ENCODE assay signal across 1 cellular context in the genomic region with DNA sequence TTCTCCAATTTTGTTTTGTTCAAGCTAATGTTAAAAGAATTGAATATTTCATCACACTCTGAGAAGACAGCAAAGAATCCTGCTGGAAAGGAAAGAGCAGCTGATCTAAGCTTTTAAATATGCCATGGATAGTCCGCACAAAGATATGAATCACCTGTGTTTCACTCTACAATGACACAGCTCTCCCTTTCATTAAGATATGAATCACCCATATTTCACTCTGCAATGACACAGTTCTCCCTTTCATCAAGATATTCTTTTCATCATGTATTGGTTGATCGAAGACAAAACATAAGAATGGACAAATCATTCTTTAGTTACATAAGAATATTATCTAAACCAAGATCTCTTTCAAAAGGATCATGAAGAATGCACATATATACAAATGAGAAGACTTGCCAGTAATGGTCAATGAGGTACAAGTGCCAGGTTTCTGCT.
TF ChIP-seq lines count a peak whose summit lies in the region.

No MANE protein-coding gene starts in this region.

TF ChIP-seq in SK-N-SH, 30 proteins besides CTCF, POLR2A, EP300 and RAD21 (continued from another document):
- TF ChIP-seq, protein P1, sequence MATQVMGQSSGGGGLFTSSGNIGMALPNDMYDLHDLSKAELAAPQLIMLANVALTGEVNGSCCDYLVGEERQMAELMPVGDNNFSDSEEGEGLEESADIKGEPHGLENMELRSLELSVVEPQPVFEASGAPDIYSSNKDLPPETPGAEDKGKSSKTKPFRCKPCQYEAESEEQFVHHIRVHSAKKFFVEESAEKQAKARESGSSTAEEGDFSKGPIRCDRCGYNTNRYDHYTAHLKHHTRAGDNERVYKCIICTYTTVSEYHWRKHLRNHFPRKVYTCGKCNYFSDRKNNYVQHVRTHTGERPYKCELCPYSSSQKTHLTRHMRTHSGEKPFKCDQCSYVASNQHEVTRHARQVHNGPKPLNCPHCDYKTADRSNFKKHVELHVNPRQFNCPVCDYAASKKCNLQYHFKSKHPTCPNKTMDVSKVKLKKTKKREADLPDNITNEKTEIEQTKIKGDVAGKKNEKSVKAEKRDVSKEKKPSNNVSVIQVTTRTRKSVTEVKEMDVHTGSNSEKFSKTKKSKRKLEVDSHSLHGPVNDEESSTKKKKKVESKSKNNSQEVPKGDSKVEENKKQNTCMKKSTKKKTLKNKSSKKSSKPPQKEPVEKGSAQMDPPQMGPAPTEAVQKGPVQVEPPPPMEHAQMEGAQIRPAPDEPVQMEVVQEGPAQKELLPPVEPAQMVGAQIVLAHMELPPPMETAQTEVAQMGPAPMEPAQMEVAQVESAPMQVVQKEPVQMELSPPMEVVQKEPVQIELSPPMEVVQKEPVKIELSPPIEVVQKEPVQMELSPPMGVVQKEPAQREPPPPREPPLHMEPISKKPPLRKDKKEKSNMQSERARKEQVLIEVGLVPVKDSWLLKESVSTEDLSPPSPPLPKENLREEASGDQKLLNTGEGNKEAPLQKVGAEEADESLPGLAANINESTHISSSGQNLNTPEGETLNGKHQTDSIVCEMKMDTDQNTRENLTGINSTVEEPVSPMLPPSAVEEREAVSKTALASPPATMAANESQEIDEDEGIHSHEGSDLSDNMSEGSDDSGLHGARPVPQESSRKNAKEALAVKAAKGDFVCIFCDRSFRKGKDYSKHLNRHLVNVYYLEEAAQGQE (IDR thresholded peaks at IDR 0.05; ENCODE audit: low read depth, low read length), result no peak
- TF ChIP-seq, protein P2, sequence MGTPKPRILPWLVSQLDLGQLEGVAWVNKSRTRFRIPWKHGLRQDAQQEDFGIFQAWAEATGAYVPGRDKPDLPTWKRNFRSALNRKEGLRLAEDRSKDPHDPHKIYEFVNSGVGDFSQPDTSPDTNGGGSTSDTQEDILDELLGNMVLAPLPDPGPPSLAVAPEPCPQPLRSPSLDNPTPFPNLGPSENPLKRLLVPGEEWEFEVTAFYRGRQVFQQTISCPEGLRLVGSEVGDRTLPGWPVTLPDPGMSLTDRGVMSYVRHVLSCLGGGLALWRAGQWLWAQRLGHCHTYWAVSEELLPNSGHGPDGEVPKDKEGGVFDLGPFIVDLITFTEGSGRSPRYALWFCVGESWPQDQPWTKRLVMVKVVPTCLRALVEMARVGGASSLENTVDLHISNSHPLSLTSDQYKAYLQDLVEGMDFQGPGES (IDR thresholded peaks at IDR 0.05; ENCODE audit: low read depth, low read length), result no peak
- TF ChIP-seq SMC3 (IDR thresholded peaks at IDR 0.05; ENCODE audit: low read depth, low read length), result no peak
- TF ChIP-seq, protein P3, sequence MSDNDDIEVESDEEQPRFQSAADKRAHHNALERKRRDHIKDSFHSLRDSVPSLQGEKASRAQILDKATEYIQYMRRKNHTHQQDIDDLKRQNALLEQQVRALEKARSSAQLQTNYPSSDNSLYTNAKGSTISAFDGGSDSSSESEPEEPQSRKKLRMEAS (IDR thresholded peaks at IDR 0.05; ENCODE audit: low read depth), result 0 out of 2 replicates have a peak, but pooled peaks have one; percentile 38
- TF ChIP-seq MEF2A (IDR thresholded peaks at IDR 0.05; ENCODE audit: borderline replicate concordance, low read depth), result peak; percentile 46; the same call in 1 of the 2 replicates
- no peak for TF ChIP-seq RFX5 (IDR thresholded peaks at IDR 0.05; ENCODE audit: low read length)
- TF ChIP-seq ELF1 (IDR thresholded peaks at IDR 0.05), result no peak
- TF ChIP-seq, protein P4, sequence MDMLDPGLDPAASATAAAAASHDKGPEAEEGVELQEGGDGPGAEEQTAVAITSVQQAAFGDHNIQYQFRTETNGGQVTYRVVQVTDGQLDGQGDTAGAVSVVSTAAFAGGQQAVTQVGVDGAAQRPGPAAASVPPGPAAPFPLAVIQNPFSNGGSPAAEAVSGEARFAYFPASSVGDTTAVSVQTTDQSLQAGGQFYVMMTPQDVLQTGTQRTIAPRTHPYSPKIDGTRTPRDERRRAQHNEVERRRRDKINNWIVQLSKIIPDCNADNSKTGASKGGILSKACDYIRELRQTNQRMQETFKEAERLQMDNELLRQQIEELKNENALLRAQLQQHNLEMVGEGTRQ (IDR thresholded peaks at IDR 0.05; ENCODE audit: borderline replicate concordance, low read depth, low read length), result no peak
- no peak for TF ChIP-seq GATA2 (CRISPR knock-in tag; IDR thresholded peaks at IDR 0.05)
- TF ChIP-seq NFIC (IDR thresholded peaks at IDR 0.05; ENCODE audit: borderline replicate concordance), result peak; percentile 72
- TF ChIP-seq, protein P5, sequence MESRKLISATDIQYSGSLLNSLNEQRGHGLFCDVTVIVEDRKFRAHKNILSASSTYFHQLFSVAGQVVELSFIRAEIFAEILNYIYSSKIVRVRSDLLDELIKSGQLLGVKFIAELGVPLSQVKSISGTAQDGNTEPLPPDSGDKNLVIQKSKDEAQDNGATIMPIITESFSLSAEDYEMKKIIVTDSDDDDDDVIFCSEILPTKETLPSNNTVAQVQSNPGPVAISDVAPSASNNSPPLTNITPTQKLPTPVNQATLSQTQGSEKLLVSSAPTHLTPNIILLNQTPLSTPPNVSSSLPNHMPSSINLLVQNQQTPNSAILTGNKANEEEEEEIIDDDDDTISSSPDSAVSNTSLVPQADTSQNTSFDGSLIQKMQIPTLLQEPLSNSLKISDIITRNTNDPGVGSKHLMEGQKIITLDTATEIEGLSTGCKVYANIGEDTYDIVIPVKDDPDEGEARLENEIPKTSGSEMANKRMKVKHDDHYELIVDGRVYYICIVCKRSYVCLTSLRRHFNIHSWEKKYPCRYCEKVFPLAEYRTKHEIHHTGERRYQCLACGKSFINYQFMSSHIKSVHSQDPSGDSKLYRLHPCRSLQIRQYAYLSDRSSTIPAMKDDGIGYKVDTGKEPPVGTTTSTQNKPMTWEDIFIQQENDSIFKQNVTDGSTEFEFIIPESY (IDR thresholded peaks at IDR 0.05; ENCODE audit: borderline replicate concordance, low read depth), result no peak
